Comparison of ENCODE assay signal across 23 cellular contexts in the genomic region with DNA sequence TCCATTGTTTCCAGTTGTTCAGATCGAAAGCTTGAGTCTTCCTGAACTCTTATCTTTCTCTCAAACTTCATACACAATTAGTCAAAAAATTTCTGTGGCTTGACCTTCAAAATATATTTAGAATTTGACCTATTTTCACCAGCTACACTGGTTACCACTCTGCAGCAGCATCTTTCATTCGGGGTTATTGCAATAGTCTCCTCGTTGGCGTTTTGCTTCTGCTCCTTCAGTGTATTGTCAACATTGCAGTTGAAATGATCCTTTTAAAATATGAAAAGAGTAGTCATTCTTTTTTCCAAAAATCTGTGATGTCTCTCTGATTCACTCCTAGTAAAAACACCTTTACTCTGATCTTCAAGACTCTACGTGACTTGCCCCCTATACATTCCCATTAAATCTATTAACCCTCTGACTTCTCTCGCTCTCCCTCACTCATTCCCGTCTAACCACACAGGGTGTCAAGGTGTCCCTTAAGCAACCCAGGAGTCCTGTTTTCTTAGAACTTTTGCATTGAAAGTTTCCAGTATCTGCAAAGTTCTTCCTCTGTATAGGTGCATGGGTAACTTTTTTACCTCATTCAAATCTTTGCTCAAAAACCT.
"Had no signal": no experiment of that assay in that cellular context is flagged by ENCODE, and none has a peak within 500 bp of the region (broad histone marks: within the 10 kb centered on the region; RNA-seq: fewer than 3 reads in every experiment).

No MANE protein-coding gene starts in this region.

- H3K4me1 ChIP-seq: neural progenitor cell, right atrium auricular region, suprapubic skin had no signal

- H3K27me3 Mint-ChIP-seq: natural killer cell treated with Interleukin-12 subunit alpha and Interleukin-12 subunit beta and Interleukin-15 and Interleukin-18, amount 100 ng/mL, for 72 hours; type B pancreatic cell had no signal

- H3K9me3 Mint-ChIP-seq: type B pancreatic cell had no signal

- H3K4me3 ChIP-seq: hepatocyte, lung, neural progenitor cell, ovary, right atrium auricular region, sigmoid colon, skin epidermis, suprapubic skin, thyroid gland had no signal

- H3K36me3 ChIP-seq: neural progenitor cell, ovary, right atrium auricular region, sigmoid colon, suprapubic skin, thyroid gland had no signal

- H3K36me3 Mint-ChIP-seq: natural killer cell treated with Interleukin-12 subunit alpha and Interleukin-12 subunit beta and Interleukin-15 and Interleukin-18, amount 100 ng/mL, for 72 hours; neural progenitor cell; type B pancreatic cell had no signal

- H3K27ac ChIP-seq: hepatocyte, neural progenitor cell, ovary, right atrium auricular region, sigmoid colon, skin epidermis, suprapubic skin, thyroid gland had no signal

- H3K9ac ChIP-seq: neural progenitor cell had no signal

- FAIRE-seq: urothelium cell line had no signal

- H3K27ac Mint-ChIP-seq: natural killer cell treated with Interleukin-12 subunit alpha and Interleukin-12 subunit beta and Interleukin-15 and Interleukin-18, amount 100 ng/mL, for 72 hours; neural progenitor cell; type B pancreatic cell had no signal

- H3K4me3 Mint-ChIP-seq: natural killer cell treated with Interleukin-12 subunit alpha and Interleukin-12 subunit beta and Interleukin-15 and Interleukin-18, amount 100 ng/mL, for 72 hours; neural progenitor cell; type B pancreatic cell had no signal

- DNase-seq: dermis blood vessel endothelial cell; foreskin melanocyte; head of caudate nucleus; left colon; left ventricle myocardium superior; mesenchymal stem cell; midbrain; nucleus accumbens; ovary; sigmoid colon; stimulated activated CD4-positive, alpha-beta T cell treated with anti-CD3 and anti-CD28 coated beads, Interleukin-2, amount 100 ng/mL, for 24 hours; stimulated activated CD4-positive, alpha-beta T cell treated with anti-CD3 and anti-CD28 coated beads, Interleukin-4, amount 100 ng/mL, for 4 hours; stimulated activated naive CD4-positive, alpha-beta T cell; thyroid gland had no signal

- ATAC-seq: left colon; left ventricle myocardium superior; natural killer cell treated with Interleukin-12 subunit alpha and Interleukin-12 subunit beta and Interleukin-15 and Interleukin-18, amount 100 ng/mL, for 72 hours had no signal

- H3K9me3 ChIP-seq: ovary, right atrium auricular region, sigmoid colon, suprapubic skin, thyroid gland had no signal
